13 cellular contexts compared by ENCODE assay signal in genomic region chr9:77965445-77965844, GRCh38.
DNase-seq lines count a peak whose midpoint lies in the region; ATAC-seq, FAIRE-seq and TF ChIP-seq lines count a peak whose summit lies in the region.
"Had no signal": no experiment of that assay in that cellular context is flagged by ENCODE, and none has a peak within 500 bp of the region (broad histone marks: within the 10 kb centered on the region; RNA-seq: fewer than 3 reads in every experiment).

No MANE protein-coding gene starts in this region.

- TF ChIP-seq EP300 in GM12878 (IDR thresholded peaks at IDR 0.05; ENCODE audit: borderline replicate concordance in 1 of 2, control insufficient read depth in 1 of 2, low read depth in 2 of 2, low read length in 2 of 2): no peak

- ATAC-seq in GM12878 (peak; percentile 54), HG02870 (IDR thresholded peaks at IDR 0.05; ENCODE audit: unreplicated experiment) (no peak)
- ATAC-seq: HCT116 had no signal

- no peak overlapping the region for H3K27ac Mint-ChIP-seq in progenitor cell of endocrine pancreas

- DNase-seq in NCI-H2171 treated with DMSO at 0.1 percent for 48 hours (lab: John Stamatoyannopoulos, UW) (peak; percentile 53), NCI-H2171 (lab: John Stamatoyannopoulos, UW) (no peak), GM12878 (ENCODE audit: low read depth, low spot score) (no peak), progenitor cell of endocrine pancreas (ENCODE audit: low spot score, unreplicated experiment) (no peak), NCI-H146 (lab: John Stamatoyannopoulos, UW) (no peak)
- DNase-seq: CD4-positive, CD25-positive, alpha-beta regulatory T cell; GF-D8; GM23248 had no signal

- H3K4me3 ChIP-seq in Loucy (ENCODE audit: low read length, poor library complexity, severe bottlenecking) (no peak overlapping the region), GM12878 (no peak overlapping the region), endocrine pancreas (ENCODE audit: control insufficient read depth, insufficient read depth, low read length) (peak overlapping the region; percentile 79)
- H3K4me3 ChIP-seq: GM23248 had no signal

- TF ChIP-seq POLR2A in GM12878 (IDR thresholded peaks at IDR 0.05; ENCODE audit: low read depth, low read length): no peak

- H3K27me3 ChIP-seq in Loucy (ENCODE audit: insufficient read depth, low read length, poor library complexity, severe bottlenecking) (no peaks in the 10 kb centered on the region), GM12878 (replicated peaks in 1 of 2; ENCODE audit: control insufficient read depth in 2 of 2, insufficient read depth in 2 of 2, low read length in 1 of 2) (0 out of 4 replicates have a peak, but pooled peaks cover 0 to 3% of the 10 kb centered on the region in 2 experiments), endocrine pancreas (ENCODE audit: control insufficient read depth, insufficient read depth, low read length) (no peaks in the 10 kb centered on the region)

- in situ Hi-C loops in GM12878 (cut with MboI): no loop called here

- H3K9me3 ChIP-seq in Loucy (ENCODE audit: insufficient read depth, low read depth, low read length): no peaks in the 10 kb centered on the region
- no peaks in the 10 kb centered on the region for H3K9me3 ChIP-seq in GM12878 (replicated peaks; ENCODE audit: control insufficient read depth, insufficient read depth, low read length)
- no peaks in the 10 kb centered on the region for H3K9me3 ChIP-seq in endocrine pancreas (ENCODE audit: control insufficient read depth, low read length)

- H4K20me1 ChIP-seq in Loucy (ENCODE audit: insufficient read depth, low read length, poor library complexity, severe bottlenecking): peaks cover 92% of the 10 kb centered on the region
- H4K20me1 ChIP-seq in GM12878 (ENCODE audit: control insufficient read depth, insufficient read depth): no peaks in the 10 kb centered on the region

- POLR2A ChIA-PET in GM12878 (lab: Charles Lee): interaction anchor here (0.5 to 0.6 kb wide), 2 partner anchors 85 to 212 kb away, joined by 4 to 6 read pairs; no protein-coding TSS in a partner anchor

- CTCF ChIA-PET in GM12878 (lab: Yijun Ruan, JAX): interaction anchor here (2.1 kb wide), 1 partner anchor 11 kb away, joined by 10 read pairs; no protein-coding TSS in a partner anchor

- no peaks in the 10 kb centered on the region for H3K27me3 Mint-ChIP-seq in progenitor cell of endocrine pancreas
- H3K27me3 Mint-ChIP-seq: CD4-positive, CD25-positive, alpha-beta regulatory T cell had no signal

- SMC1A ChIA-PET in GM12878 (lab: Charles Lee; ENCODE audit: uncharacterized antibody, unreplicated experiment): interaction anchor here (1.1 to 2.1 kb wide), 3 partner anchors 11 to 73 kb away, joined by 3 to 9 read pairs (median 6); no protein-coding TSS in a partner anchor

- H3K4me1 ChIP-seq in Loucy (ENCODE audit: insufficient read depth, low read length, poor library complexity, severe bottlenecking) (peaks cover 62% of the 10 kb centered on the region), GM12878 (ENCODE audit: control insufficient read depth, insufficient read depth, low read length) (no peaks in the 10 kb centered on the region), endocrine pancreas (ENCODE audit: control insufficient read depth, insufficient read depth, low read length) (peaks cover 21% of the 10 kb centered on the region)

- no peak for TF ChIP-seq RAD21 in GM12878 (IDR thresholded peaks at IDR 0.05; ENCODE audit: insufficient read depth, low read depth, low read length)

- BruUV-seq in GM12878 (replicated peaks; lab: Mats Ljungman, UMichigan): no TSS peak

- intact Hi-C loops in GM12878 (cut with micrococcal nuclease; ENCODE audit: unreplicated experiment): no loop called here

- peaks cover 8% of the 10 kb centered on the region for H3K9me3 Mint-ChIP-seq in progenitor cell of endocrine pancreas (ENCODE audit: low read depth)

- no peak overlapping the region for H3K4me3 Mint-ChIP-seq in progenitor cell of endocrine pancreas (ENCODE audit: low read depth)

- H2AFZ ChIP-seq in Loucy (ENCODE audit: low read length): no peak overlapping the region
- no peak overlapping the region for H2AFZ ChIP-seq in GM12878 (ENCODE audit: control insufficient read depth, low read depth, low read length)
- H2AFZ ChIP-seq: GM23248 had no signal

- TF ChIP-seq CTCF in Loucy (conservative IDR thresholded peaks at IDR 0.05; ENCODE audit: low read length) (no peak), GM12878 (IDR thresholded peaks at IDR 0.05 in 2 of 3, conservative IDR thresholded peaks at IDR 0.05 in 1 of 3; ENCODE audit: control insufficient read depth in 2 of 3, extremely low read depth in 1 of 3, insufficient read depth in 1 of 3, low read depth in 3 of 3, low read length in 3 of 3) (no peak), progenitor cell of endocrine pancreas (IDR thresholded peaks at IDR 0.05; ENCODE audit: unreplicated experiment) (no peak)

- no peaks in the 10 kb centered on the region for H3F3A ChIP-seq in Loucy (ENCODE audit: low read depth)

- no peak overlapping the region for H3K9ac ChIP-seq in Loucy (ENCODE audit: low read depth, low read length, poor library complexity, severe bottlenecking)
- no peak overlapping the region for H3K9ac ChIP-seq in GM12878 (ENCODE audit: control insufficient read depth, insufficient read depth, low read length)
- no peak overlapping the region for H3K9ac ChIP-seq in endocrine pancreas (ENCODE audit: control insufficient read depth, insufficient read depth, low read length)
- H3K9ac ChIP-seq: GM23248 had no signal

- H3K36me3 ChIP-seq in Loucy (ENCODE audit: insufficient read depth, low read length): peaks cover 17% of the 10 kb centered on the region; the same call in 1 of the 2 replicates
- no peaks in the 10 kb centered on the region for H3K36me3 ChIP-seq in GM12878 (ENCODE audit: control insufficient read depth in 2 of 2, insufficient read depth in 2 of 2, low read length in 1 of 2)
- no peaks in the 10 kb centered on the region for H3K36me3 ChIP-seq in endocrine pancreas (ENCODE audit: control insufficient read depth, insufficient read depth, low read length)

- 0% methylated on average over 2 of the region's 2 CpGs for WGBS in GM12878 (ENCODE audit: insufficient coverage, insufficient replicate concordance, low lambda C conversion rate, missing lambda C conversion rate)

- H3K79me2 ChIP-seq in Loucy (ENCODE audit: insufficient read depth, low read length): peaks cover 100% of the 10 kb centered on the region
- no peaks in the 10 kb centered on the region for H3K79me2 ChIP-seq in GM12878 (ENCODE audit: control insufficient read depth, insufficient read depth, low read length)

- RAD21 ChIA-PET in GM12878 (lab: Charles Lee; ENCODE audit: unreplicated experiment): interaction anchor here (1.0 to 2.5 kb wide), 4 partner anchors 9 to 48 kb away, joined by 3 to 8 read pairs (median 4); no protein-coding TSS in a partner anchor

- H3K4me2 ChIP-seq in Loucy (ENCODE audit: low read depth, low read length, poor library complexity, severe bottlenecking) (peak overlapping the region; percentile 33), GM12878 (ENCODE audit: control insufficient read depth, insufficient read depth) (no peak overlapping the region)

- no peak for FAIRE-seq in GM12878 (lab: Jason Lieb, UNC)

- H3K27ac ChIP-seq in GM12878 (ENCODE audit: control insufficient read depth, insufficient read depth): no peak overlapping the region
- H3K27ac ChIP-seq: 22Rv1, GM23248 had no signal

- H3K9me2 ChIP-seq in Loucy (replicated peaks; ENCODE audit: low read depth, low read length): no peaks in the 10 kb centered on the region

- peaks cover 4% of the 10 kb centered on the region for H3K36me3 Mint-ChIP-seq in progenitor cell of endocrine pancreas (ENCODE audit: insufficient read depth)

- H3K4me1 Mint-ChIP-seq in progenitor cell of endocrine pancreas (ENCODE audit: low read depth): peaks cover 22% of the 10 kb centered on the region

TF ChIP-seq in GM12878, 131 proteins besides CTCF, POLR2A, EP300 and RAD21:
- TF ChIP-seq MLLT1 (IDR thresholded peaks at IDR 0.05) (no peak), BHLHE40 (IDR thresholded peaks at IDR 0.05; ENCODE audit: borderline replicate concordance in 1 of 2, low read depth in 2 of 2, low read length in 1 of 2) (peak in 1 of 2 experiments; percentile 51; a peak in 2 of 4 replicates), MTA2 (IDR thresholded peaks at IDR 0.05; ENCODE audit: low read depth) (peak; percentile 53; the same call in 1 of the 2 replicates), ZNF384 (IDR thresholded peaks at IDR 0.05; ENCODE audit: borderline replicate concordance, low read depth, low read length) (peak; percentile 32; the same call in 1 of the 2 replicates)
TF ChIP-seq in GM12878: peak in this region for 3.
